Comparison of ENCODE assay signal across 1 cellular context in the genomic region with DNA sequence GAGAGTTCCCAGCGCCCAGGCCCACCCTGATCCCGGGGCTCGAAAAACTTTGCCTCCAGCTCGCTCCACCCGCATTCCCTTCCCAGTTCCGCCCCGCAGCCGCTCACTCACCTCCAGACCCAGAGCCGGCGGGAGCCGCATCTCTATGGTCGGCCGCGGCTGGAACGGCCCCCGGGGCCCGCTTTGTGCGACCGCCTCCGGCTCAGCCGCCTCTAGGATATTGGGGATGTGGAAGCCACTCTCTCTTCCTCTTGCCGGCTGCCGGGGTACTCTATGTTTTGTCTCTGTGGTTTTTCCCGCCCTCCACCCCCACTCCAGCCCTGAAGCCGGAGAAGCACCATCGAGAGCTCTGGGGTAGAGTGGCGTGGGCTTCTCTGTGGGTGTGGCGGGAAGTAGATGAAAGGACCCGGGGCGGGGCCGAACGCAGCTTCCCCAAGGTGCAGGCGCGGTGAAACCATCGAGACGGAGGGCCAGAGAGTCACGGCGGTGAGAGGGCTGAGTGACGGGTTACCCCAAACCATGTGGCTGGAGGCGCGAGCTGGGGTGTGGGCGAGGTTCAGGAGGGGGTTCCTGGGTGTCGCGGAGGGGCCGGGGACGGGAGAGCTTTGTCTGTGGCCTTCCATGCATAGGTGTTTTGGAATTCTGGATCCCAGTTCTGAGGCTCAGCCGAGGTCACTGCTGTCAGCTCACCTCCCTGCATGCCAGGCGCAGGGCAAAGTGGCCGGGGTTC.
TF ChIP-seq lines count a peak whose summit lies in the region.

A gene with protein sequence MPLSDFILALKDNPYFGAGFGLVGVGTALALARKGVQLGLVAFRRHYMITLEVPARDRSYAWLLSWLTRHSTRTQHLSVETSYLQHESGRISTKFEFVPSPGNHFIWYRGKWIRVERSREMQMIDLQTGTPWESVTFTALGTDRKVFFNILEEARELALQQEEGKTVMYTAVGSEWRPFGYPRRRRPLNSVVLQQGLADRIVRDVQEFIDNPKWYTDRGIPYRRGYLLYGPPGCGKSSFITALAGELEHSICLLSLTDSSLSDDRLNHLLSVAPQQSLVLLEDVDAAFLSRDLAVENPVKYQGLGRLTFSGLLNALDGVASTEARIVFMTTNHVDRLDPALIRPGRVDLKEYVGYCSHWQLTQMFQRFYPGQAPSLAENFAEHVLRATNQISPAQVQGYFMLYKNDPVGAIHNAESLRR (plus strand): TSS at position 426 of the 730 bp plus-strand sequence. CDS start 1,305 bp downstream, outside the sequence.
A gene with protein sequence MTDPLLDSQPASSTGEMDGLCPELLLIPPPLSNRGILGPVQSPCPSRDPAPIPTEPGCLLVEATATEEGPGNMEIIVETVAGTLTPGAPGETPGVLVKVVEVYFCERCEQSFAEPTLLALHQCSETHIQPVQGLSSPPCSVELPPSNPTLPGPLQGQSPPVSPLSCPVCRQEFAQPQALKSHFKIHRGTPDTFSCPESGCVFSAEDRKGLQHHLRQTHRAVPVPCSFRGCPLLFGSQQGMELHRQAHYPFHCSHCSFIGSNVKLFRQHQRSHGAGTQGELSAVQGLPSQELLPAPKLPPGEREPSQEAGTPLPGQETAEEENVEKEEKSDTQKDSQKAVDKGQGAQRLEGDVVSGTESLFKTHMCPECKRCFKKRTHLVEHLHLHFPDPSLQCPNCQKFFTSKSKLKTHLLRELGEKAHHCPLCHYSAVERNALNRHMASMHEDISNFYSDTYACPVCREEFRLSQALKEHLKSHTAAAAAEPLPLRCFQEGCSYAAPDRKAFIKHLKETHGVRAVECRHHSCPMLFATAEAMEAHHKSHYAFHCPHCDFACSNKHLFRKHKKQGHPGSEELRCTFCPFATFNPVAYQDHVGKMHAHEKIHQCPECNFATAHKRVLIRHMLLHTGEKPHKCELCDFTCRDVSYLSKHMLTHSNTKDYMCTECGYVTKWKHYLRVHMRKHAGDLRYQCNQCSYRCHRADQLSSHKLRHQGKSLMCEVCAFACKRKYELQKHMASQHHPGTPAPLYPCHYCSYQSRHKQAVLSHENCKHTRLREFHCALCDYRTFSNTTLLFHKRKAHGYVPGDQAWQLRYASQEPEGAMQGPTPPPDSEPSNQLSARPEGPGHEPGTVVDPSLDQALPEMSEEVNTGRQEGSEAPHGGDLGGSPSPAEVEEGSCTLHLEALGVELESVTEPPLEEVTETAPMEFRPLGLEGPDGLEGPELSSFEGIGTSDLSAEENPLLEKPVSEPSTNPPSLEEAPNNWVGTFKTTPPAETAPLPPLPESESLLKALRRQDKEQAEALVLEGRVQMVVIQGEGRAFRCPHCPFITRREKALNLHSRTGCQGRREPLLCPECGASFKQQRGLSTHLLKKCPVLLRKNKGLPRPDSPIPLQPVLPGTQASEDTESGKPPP (N-terminal part only) (minus strand): TSS at position 366 of the 730 bp plus-strand sequence. CDS start 3,194 bp downstream, outside the sequence.

TF ChIP-seq in SK-N-SH, 30 proteins besides CTCF, POLR2A, EP300 and RAD21 (continued from another document):
- TF ChIP-seq, protein P1, sequence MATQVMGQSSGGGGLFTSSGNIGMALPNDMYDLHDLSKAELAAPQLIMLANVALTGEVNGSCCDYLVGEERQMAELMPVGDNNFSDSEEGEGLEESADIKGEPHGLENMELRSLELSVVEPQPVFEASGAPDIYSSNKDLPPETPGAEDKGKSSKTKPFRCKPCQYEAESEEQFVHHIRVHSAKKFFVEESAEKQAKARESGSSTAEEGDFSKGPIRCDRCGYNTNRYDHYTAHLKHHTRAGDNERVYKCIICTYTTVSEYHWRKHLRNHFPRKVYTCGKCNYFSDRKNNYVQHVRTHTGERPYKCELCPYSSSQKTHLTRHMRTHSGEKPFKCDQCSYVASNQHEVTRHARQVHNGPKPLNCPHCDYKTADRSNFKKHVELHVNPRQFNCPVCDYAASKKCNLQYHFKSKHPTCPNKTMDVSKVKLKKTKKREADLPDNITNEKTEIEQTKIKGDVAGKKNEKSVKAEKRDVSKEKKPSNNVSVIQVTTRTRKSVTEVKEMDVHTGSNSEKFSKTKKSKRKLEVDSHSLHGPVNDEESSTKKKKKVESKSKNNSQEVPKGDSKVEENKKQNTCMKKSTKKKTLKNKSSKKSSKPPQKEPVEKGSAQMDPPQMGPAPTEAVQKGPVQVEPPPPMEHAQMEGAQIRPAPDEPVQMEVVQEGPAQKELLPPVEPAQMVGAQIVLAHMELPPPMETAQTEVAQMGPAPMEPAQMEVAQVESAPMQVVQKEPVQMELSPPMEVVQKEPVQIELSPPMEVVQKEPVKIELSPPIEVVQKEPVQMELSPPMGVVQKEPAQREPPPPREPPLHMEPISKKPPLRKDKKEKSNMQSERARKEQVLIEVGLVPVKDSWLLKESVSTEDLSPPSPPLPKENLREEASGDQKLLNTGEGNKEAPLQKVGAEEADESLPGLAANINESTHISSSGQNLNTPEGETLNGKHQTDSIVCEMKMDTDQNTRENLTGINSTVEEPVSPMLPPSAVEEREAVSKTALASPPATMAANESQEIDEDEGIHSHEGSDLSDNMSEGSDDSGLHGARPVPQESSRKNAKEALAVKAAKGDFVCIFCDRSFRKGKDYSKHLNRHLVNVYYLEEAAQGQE (IDR thresholded peaks at IDR 0.05; ENCODE audit: low read depth, low read length) = no peak
- TF ChIP-seq GABPA (IDR thresholded peaks at IDR 0.05; ENCODE audit: low read depth) (peak; percentile 83), EZH2phosphoT487 (IDR thresholded peaks at IDR 0.05; ENCODE audit: borderline replicate concordance, low read depth) (no peak), MEF2A (IDR thresholded peaks at IDR 0.05; ENCODE audit: borderline replicate concordance, low read depth) (no peak), TCF12 (IDR thresholded peaks at IDR 0.05) (no peak), SIN3A (IDR thresholded peaks at IDR 0.05; ENCODE audit: borderline replicate concordance, low read depth, low read length) (peak; percentile 95), FOXM1 (IDR thresholded peaks at IDR 0.05; ENCODE audit: low read depth) (no peak), CHD2 (IDR thresholded peaks at IDR 0.05; ENCODE audit: low read length, partially characterized antibody) (peak; percentile 51), NFIC (IDR thresholded peaks at IDR 0.05; ENCODE audit: borderline replicate concordance) (no peak), NRF1 (IDR thresholded peaks at IDR 0.05; ENCODE audit: low read depth, low read length) (no peak; the same call in 1 of the 2 replicates), RXRA (IDR thresholded peaks at IDR 0.05; ENCODE audit: borderline replicate concordance, low read depth) (no peak), ELF1 (IDR thresholded peaks at IDR 0.05) (peak; percentile 74), TAF1 (IDR thresholded peaks at IDR 0.05; ENCODE audit: borderline replicate concordance, low read depth, low read length) (peak; percentile 57; the same call in 1 of the 2 replicates), POLR2AphosphoS5 (IDR thresholded peaks at IDR 0.05; ENCODE audit: low read depth, low read length) (peak; percentile 76; the same call in 1 of the 2 replicates), RCOR1 (IDR thresholded peaks at IDR 0.05; ENCODE audit: low read length) (no peak), YY1 (IDR thresholded peaks at IDR 0.05; ENCODE audit: low read depth) (no peak), MXI1 (IDR thresholded peaks at IDR 0.05; ENCODE audit: low read depth, low read length) (peak; percentile 99), GATA2 (CRISPR knock-in tag; IDR thresholded peaks at IDR 0.05) (no peak), FOXJ3 (CRISPR knock-in tag; IDR thresholded peaks at IDR 0.05) (no peak), FOSL2 (IDR thresholded peaks at IDR 0.05; ENCODE audit: borderline replicate concordance, low read depth) (no peak), RFX5 (IDR thresholded peaks at IDR 0.05; ENCODE audit: low read length) (no peak), SMC3 (IDR thresholded peaks at IDR 0.05; ENCODE audit: low read depth, low read length) (no peak), TEAD4 (IDR thresholded peaks at IDR 0.05; ENCODE audit: borderline replicate concordance, insufficient read depth) (no peak)
- TF ChIP-seq, protein P2, sequence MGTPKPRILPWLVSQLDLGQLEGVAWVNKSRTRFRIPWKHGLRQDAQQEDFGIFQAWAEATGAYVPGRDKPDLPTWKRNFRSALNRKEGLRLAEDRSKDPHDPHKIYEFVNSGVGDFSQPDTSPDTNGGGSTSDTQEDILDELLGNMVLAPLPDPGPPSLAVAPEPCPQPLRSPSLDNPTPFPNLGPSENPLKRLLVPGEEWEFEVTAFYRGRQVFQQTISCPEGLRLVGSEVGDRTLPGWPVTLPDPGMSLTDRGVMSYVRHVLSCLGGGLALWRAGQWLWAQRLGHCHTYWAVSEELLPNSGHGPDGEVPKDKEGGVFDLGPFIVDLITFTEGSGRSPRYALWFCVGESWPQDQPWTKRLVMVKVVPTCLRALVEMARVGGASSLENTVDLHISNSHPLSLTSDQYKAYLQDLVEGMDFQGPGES (IDR thresholded peaks at IDR 0.05; ENCODE audit: low read depth, low read length) = no peak
- TF ChIP-seq, protein P3, sequence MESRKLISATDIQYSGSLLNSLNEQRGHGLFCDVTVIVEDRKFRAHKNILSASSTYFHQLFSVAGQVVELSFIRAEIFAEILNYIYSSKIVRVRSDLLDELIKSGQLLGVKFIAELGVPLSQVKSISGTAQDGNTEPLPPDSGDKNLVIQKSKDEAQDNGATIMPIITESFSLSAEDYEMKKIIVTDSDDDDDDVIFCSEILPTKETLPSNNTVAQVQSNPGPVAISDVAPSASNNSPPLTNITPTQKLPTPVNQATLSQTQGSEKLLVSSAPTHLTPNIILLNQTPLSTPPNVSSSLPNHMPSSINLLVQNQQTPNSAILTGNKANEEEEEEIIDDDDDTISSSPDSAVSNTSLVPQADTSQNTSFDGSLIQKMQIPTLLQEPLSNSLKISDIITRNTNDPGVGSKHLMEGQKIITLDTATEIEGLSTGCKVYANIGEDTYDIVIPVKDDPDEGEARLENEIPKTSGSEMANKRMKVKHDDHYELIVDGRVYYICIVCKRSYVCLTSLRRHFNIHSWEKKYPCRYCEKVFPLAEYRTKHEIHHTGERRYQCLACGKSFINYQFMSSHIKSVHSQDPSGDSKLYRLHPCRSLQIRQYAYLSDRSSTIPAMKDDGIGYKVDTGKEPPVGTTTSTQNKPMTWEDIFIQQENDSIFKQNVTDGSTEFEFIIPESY (IDR thresholded peaks at IDR 0.05; ENCODE audit: borderline replicate concordance, low read depth) = no peak
- TF ChIP-seq, protein P4, sequence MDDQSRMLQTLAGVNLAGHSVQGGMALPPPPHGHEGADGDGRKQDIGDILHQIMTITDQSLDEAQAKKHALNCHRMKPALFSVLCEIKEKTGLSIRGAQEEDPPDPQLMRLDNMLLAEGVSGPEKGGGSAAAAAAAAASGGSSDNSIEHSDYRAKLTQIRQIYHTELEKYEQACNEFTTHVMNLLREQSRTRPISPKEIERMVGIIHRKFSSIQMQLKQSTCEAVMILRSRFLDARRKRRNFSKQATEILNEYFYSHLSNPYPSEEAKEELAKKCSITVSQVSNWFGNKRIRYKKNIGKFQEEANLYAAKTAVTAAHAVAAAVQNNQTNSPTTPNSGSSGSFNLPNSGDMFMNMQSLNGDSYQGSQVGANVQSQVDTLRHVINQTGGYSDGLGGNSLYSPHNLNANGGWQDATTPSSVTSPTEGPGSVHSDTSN (IDR thresholded peaks at IDR 0.05) = peak; percentile 64
- TF ChIP-seq, protein P5, sequence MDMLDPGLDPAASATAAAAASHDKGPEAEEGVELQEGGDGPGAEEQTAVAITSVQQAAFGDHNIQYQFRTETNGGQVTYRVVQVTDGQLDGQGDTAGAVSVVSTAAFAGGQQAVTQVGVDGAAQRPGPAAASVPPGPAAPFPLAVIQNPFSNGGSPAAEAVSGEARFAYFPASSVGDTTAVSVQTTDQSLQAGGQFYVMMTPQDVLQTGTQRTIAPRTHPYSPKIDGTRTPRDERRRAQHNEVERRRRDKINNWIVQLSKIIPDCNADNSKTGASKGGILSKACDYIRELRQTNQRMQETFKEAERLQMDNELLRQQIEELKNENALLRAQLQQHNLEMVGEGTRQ (IDR thresholded peaks at IDR 0.05; ENCODE audit: borderline replicate concordance, low read depth, low read length) = no peak
- TF ChIP-seq, protein P6, sequence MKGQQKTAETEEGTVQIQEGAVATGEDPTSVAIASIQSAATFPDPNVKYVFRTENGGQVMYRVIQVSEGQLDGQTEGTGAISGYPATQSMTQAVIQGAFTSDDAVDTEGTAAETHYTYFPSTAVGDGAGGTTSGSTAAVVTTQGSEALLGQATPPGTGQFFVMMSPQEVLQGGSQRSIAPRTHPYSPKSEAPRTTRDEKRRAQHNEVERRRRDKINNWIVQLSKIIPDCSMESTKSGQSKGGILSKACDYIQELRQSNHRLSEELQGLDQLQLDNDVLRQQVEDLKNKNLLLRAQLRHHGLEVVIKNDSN (IDR thresholded peaks at IDR 0.05; ENCODE audit: borderline replicate concordance, low read depth) = 0 out of 2 replicates have a peak, but pooled peaks have one; percentile 14
- TF ChIP-seq, protein P7, sequence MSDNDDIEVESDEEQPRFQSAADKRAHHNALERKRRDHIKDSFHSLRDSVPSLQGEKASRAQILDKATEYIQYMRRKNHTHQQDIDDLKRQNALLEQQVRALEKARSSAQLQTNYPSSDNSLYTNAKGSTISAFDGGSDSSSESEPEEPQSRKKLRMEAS (IDR thresholded peaks at IDR 0.05; ENCODE audit: low read depth) = peak; percentile 97
